In the genomic region with DNA sequence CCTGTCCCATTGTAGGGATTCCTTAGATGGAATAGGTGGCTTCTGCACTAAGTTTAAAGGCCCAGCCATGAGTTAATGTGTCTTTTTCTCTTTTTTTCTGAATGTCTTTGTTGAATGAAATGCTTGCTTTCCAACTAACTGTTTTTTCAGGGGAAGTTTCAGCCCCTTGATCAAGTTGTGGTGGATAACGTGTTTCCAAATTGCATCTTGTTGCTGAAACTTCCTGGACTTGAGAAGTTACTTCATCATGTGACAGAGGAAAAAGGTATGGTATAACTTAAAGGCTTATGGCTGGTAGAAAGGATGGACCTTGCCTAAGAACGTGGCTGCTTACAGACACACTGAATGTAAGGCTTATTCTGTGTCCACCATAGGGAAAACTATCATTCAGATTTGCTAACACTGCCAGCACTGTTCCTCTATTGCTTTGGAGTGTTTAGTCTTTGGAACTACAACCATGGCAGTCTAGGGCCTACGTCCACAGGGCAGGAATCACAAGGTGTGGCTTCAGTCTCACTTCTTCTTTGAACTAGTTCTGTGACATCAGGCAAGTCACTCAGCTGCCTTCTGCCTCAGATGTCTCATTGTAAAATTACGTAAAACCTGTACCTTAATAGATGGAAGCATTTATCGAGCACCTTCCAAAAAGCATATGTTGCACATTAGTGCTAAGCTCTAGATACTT, we compare ENCODE assay signal across 21 cellular contexts.
"Had no signal": no experiment of that assay in that cellular context is flagged by ENCODE, and none has a peak within 500 bp of the region (broad histone marks: within the 10 kb centered on the region; RNA-seq: fewer than 3 reads in every experiment).

No MANE protein-coding gene starts in this region.

- DNase-seq: effector memory CD4-positive, alpha-beta T cell; heart left ventricle; hippocampal formation; left colon; left ventricle myocardium superior; mesenchymal stem cell; midbrain; psoas muscle; retina; right lobe of liver; stimulated activated CD4-positive, alpha-beta T cell treated with anti-CD3 and anti-CD28 coated beads, Interleukin-4, amount 100 ng/mL, for 1 hour; stimulated activated CD8-positive, alpha-beta memory T cell treated with anti-CD3 and anti-CD28 coated beads, Interleukin-4, amount 100 ng/mL, for 48 hours; stimulated activated naive CD8-positive, alpha-beta T cell treated with anti-CD3 and anti-CD28 coated beads, Interleukin-15, Interleukin-2, amounts not matched to agents 100 U/mL and 50 U/mL, for 24 hours; thyroid gland had no signal

- H3K27me3 ChIP-seq: heart left ventricle, right lobe of liver, suprapubic skin, thyroid gland, vagina had no signal

- H3K27me3 Mint-ChIP-seq: type B pancreatic cell had no signal

- ATAC-seq: esophagus mucosa; heart left ventricle; left ventricle myocardium superior; psoas muscle; right lobe of liver; stimulated activated effector memory CD8-positive, alpha-beta T cell treated with anti-CD3 and anti-CD28 coated beads, Interleukin-12 subunit alpha, Interleukin-12 subunit beta, amount 100 ng/mL, for 72 hours; stimulated activated naive CD8-positive, alpha-beta T cell treated with anti-CD3 and anti-CD28 coated beads, Interleukin-15, Interleukin-2, amounts not matched to agents 100 U/mL and 50 U/mL, for 24 hours had no signal

- H3K4me3 Mint-ChIP-seq: nephron; stimulated activated effector memory CD8-positive, alpha-beta T cell treated with anti-CD3 and anti-CD28 coated beads, Interleukin-12 subunit alpha, Interleukin-12 subunit beta, amount 100 ng/mL, for 72 hours; type B pancreatic cell had no signal

- H3K27ac ChIP-seq: heart left ventricle, psoas muscle, right lobe of liver, suprapubic skin, thyroid gland, vagina had no signal

- H3K9me3 Mint-ChIP-seq: stimulated activated effector memory CD8-positive, alpha-beta T cell treated with anti-CD3 and anti-CD28 coated beads, Interleukin-12 subunit alpha, Interleukin-12 subunit beta, amount 100 ng/mL, for 72 hours had no signal

- H3K4me3 ChIP-seq: heart left ventricle, lung, psoas muscle, right lobe of liver, suprapubic skin, thyroid gland, vagina had no signal

- H3K27ac Mint-ChIP-seq: nephron, type B pancreatic cell had no signal

- H3K36me3 ChIP-seq: thyroid gland had no signal

- H3K9me3 ChIP-seq: right lobe of liver, suprapubic skin, thyroid gland, vagina had no signal

- H3K4me1 ChIP-seq: psoas muscle, right lobe of liver, suprapubic skin, thyroid gland, vagina had no signal
